ENCODE assay signal across 1 cellular context in genomic region chr2:177876950-177877349, GRCh38.
TF ChIP-seq lines count a peak whose summit lies in the region.

No MANE protein-coding gene starts in this region.

TF ChIP-seq in HepG2, 621 proteins besides CTCF, POLR2A, EP300 and RAD21 (continued from another document):
- no peak for TF ChIP-seq HOMEZ (CRISPR knock-in tag; IDR thresholded peaks at IDR 0.05; ENCODE audit: low read depth)
- no peak for TF ChIP-seq ZNF850 (CRISPR knock-in tag; conservative IDR thresholded peaks at IDR 0.05)
TF ChIP-seq in HepG2: peak in this region for 0.
